In genomic region chr21:42559326-42559725, GRCh38 we compare ENCODE assay signal across 1 cellular context.
TF ChIP-seq lines count a peak whose summit lies in the region.

No MANE protein-coding gene starts in this region.

TF ChIP-seq in HepG2, 621 proteins besides CTCF, POLR2A, EP300 and RAD21:
- TF ChIP-seq HIVEP1 (CRISPR knock-in tag; IDR thresholded peaks at IDR 0.05) (no peak), GLMP (CRISPR knock-in tag; IDR thresholded peaks at IDR 0.05; ENCODE audit: borderline replicate concordance) (no peak), ZNF281 (CRISPR knock-in tag; IDR thresholded peaks at IDR 0.05; ENCODE audit: borderline replicate concordance) (no peak), FUBP1 (CRISPR knock-in tag; IDR thresholded peaks at IDR 0.05; ENCODE audit: borderline replicate concordance) (no peak), SIX1 (CRISPR knock-in tag; IDR thresholded peaks at IDR 0.05; ENCODE audit: borderline replicate concordance) (no peak), ZNF746 (CRISPR knock-in tag; IDR thresholded peaks at IDR 0.05) (no peak), SSRP1 (CRISPR knock-in tag; IDR thresholded peaks at IDR 0.05) (no peak)
